In genomic region chr14:68682166-68683103, GRCh38 we compare ENCODE assay signal across 8 cellular contexts.
DNase-seq lines count a peak whose midpoint lies in the region; ATAC-seq, FAIRE-seq and TF ChIP-seq lines count a peak whose summit lies in the region.

No MANE protein-coding gene starts in this region.

- peak overlapping the region; percentile 48 for H3K4me3 ChIP-seq in SK-N-MC

- peak overlapping the region; percentile 68 to 99 (median 96) for H3K27ac Mint-ChIP-seq in brain

- TF ChIP-seq CTCF in brain (conservative IDR thresholded peaks at IDR 0.05) (no peak), D721Med (IDR thresholded peaks at IDR 0.05; ENCODE audit: insufficient read depth, missing control alignments) (no peak)

- peak overlapping the region; percentile 100 for H3K27ac ChIP-seq in SK-N-MC

- peaks cover 1% of the 10 kb centered on the region for H3K27me3 Mint-ChIP-seq in brain

- DNase-seq in HCEC 1CT (peak; percentile 99), SK-N-MC (ENCODE audit: low read depth, low spot score) (peak; percentile 98), kidney tubule cell (ENCODE audit: low spot score) (peak; percentile 90), D721Med (ENCODE audit: insufficient read length, low spot score) (no peak)
- no peak for DNase-seq in stimulated activated naive CD8-positive, alpha-beta T cell treated with anti-CD3 and anti-CD28 coated beads, Interleukin-15, Interleukin-2, amounts not matched to agents 100 U/mL and 50 U/mL, for 24 hours

- peaks cover 71% of the 10 kb centered on the region for H3K4me1 Mint-ChIP-seq in brain

- peak overlapping the region in 3 of 5 experiments; percentile 18 to 49 (median 38) for H3K4me3 Mint-ChIP-seq in brain

- H3K9ac ChIP-seq in SK-N-MC (ENCODE audit: insufficient read length): peak overlapping the region; percentile 82

- peaks cover 3 to 10% (median 8%) of the 10 kb centered on the region in 5 experiments for H3K9me3 Mint-ChIP-seq in brain

- H3K36me3 ChIP-seq in SK-N-MC (ENCODE audit: insufficient read depth, low read length): no peaks in the 10 kb centered on the region

- H3K36me3 Mint-ChIP-seq in brain: peaks cover 6% of the 10 kb centered on the region

- H3K9me3 ChIP-seq in SK-N-MC (ENCODE audit: low read depth, low read length): no peaks in the 10 kb centered on the region; the same call in 1 of the 2 replicates

- FAIRE-seq in D721Med (lab: Jason Lieb, UNC): no peak

- ATAC-seq in stimulated activated naive CD8-positive, alpha-beta T cell treated with anti-CD3 and anti-CD28 coated beads, Interleukin-15, Interleukin-2, amounts not matched to agents 100 U/mL and 50 U/mL, for 24 hours: peak; percentile 25
- ATAC-seq in GM18907 (IDR thresholded peaks at IDR 0.05; ENCODE audit: unreplicated experiment) (no peak), GM18861 (IDR thresholded peaks at IDR 0.05; ENCODE audit: unreplicated experiment) (no peak)

Comparison
In these comparisons a context has a peak if more than half of its experiments do, and no peak if none do; other contexts are left out.
1. DNase-seq: peak in HCEC 1CT (single experiment), SK-N-MC (single experiment) and kidney tubule cell (single experiment); none in stimulated activated naive CD8-positive, alpha-beta T cell treated with anti-CD3 and anti-CD28 coated beads, Interleukin-15, Interleukin-2, amounts not matched to agents 100 U/mL and 50 U/mL, for 24 hours (single experiment) and D721Med (single experiment).